1 cellular context compared by ENCODE assay signal in genomic region chr2:27737676-27738348, GRCh38.
TF ChIP-seq lines count a peak whose summit lies in the region.

No MANE protein-coding gene starts in this region.

TF ChIP-seq in HepG2, 621 proteins besides CTCF, POLR2A, EP300 and RAD21 (continued from another document and continues in another):
- TF ChIP-seq PBX3 (CRISPR knock-in tag; IDR thresholded peaks at IDR 0.05; ENCODE audit: borderline replicate concordance) = no peak
- no peak for TF ChIP-seq POLR2AphosphoS5 (IDR thresholded peaks at IDR 0.05; ENCODE audit: low read depth, low read length)
- TF ChIP-seq ZNF687 (CRISPR knock-in tag; IDR thresholded peaks at IDR 0.05) = peak; percentile 90
- 0 out of 2 replicates have a peak, but pooled peaks have one; percentile 8 for TF ChIP-seq ZHX2 (IDR thresholded peaks at IDR 0.05; ENCODE audit: low read depth)
- no peak for TF ChIP-seq ZHX2 (CRISPR knock-in tag; IDR thresholded peaks at IDR 0.05; ENCODE audit: borderline replicate concordance)
- TF ChIP-seq CEBPB (IDR thresholded peaks at IDR 0.05; ENCODE audit: borderline replicate concordance, low read depth, low read length) = peak; percentile 97
- TF ChIP-seq USF2 (IDR thresholded peaks at IDR 0.05; ENCODE audit: low read depth, low read length) = no peak
- TF ChIP-seq USF2 (CRISPR knock-in tag; IDR thresholded peaks at IDR 0.05; ENCODE audit: borderline replicate concordance) = no peak
- TF ChIP-seq SRF (IDR thresholded peaks at IDR 0.05; ENCODE audit: low read depth, low read length) = no peak
- TF ChIP-seq MXD1 (CRISPR knock-in tag; IDR thresholded peaks at IDR 0.05) = no peak
- TF ChIP-seq ZNF747 (CRISPR knock-in tag; IDR thresholded peaks at IDR 0.05; ENCODE audit: borderline replicate concordance) = peak; percentile 12; the same call in 1 of the 2 replicates
- peak; percentile 96 for TF ChIP-seq PHF21A (CRISPR knock-in tag; IDR thresholded peaks at IDR 0.05)
- TF ChIP-seq MXD3 (CRISPR knock-in tag; IDR thresholded peaks at IDR 0.05) = no peak
- TF ChIP-seq ZNF496 (CRISPR knock-in tag; IDR thresholded peaks at IDR 0.05; ENCODE audit: insufficient replicate concordance) = no peak
- no peak for TF ChIP-seq NFE2L1 (CRISPR knock-in tag; IDR thresholded peaks at IDR 0.05; ENCODE audit: borderline replicate concordance)
- TF ChIP-seq ZNF678 (CRISPR knock-in tag; IDR thresholded peaks at IDR 0.05) = no peak
- no peak for TF ChIP-seq GLMP (CRISPR knock-in tag; IDR thresholded peaks at IDR 0.05; ENCODE audit: borderline replicate concordance)
- TF ChIP-seq ZNF234 (CRISPR knock-in tag; conservative IDR thresholded peaks at IDR 0.05) = no peak
- no peak for TF ChIP-seq ZNF546 (CRISPR knock-in tag; conservative IDR thresholded peaks at IDR 0.05)
- peak; percentile 64; the same call in 1 of the 2 replicates for TF ChIP-seq MYPOP (CRISPR knock-in tag; IDR thresholded peaks at IDR 0.05)
- 0 out of 2 replicates have a peak, but pooled peaks have one; percentile 61 for TF ChIP-seq ZNF614 (CRISPR knock-in tag; IDR thresholded peaks at IDR 0.05; ENCODE audit: borderline replicate concordance)
- TF ChIP-seq ZNF343 (CRISPR knock-in tag; IDR thresholded peaks at IDR 0.05) = no peak
- no peak for TF ChIP-seq ZIK1 (CRISPR knock-in tag; IDR thresholded peaks at IDR 0.05; ENCODE audit: borderline replicate concordance, low read depth)
- TF ChIP-seq ZMAT5 (CRISPR knock-in tag; IDR thresholded peaks at IDR 0.05; ENCODE audit: borderline replicate concordance, low read depth) = no peak
- TF ChIP-seq NR2F6 (IDR thresholded peaks at IDR 0.05) = peak; percentile 70
- TF ChIP-seq NR2F6 (CRISPR knock-in tag; IDR thresholded peaks at IDR 0.05) = peak; percentile 63
- TF ChIP-seq ZNF766 (CRISPR knock-in tag; IDR thresholded peaks at IDR 0.05; ENCODE audit: borderline replicate concordance) = no peak
- peak; percentile 69 for TF ChIP-seq MED1 (CRISPR knock-in tag; IDR thresholded peaks at IDR 0.05)
- TF ChIP-seq RXRB (CRISPR knock-in tag; IDR thresholded peaks at IDR 0.05; ENCODE audit: borderline replicate concordance) = peak; percentile 78
- no peak for TF ChIP-seq THAP11 (CRISPR knock-in tag; IDR thresholded peaks at IDR 0.05)
- TF ChIP-seq MEIS2 (CRISPR knock-in tag; IDR thresholded peaks at IDR 0.05) = no peak; the same call in 1 of the 2 replicates
- no peak for TF ChIP-seq ZBTB46 (CRISPR knock-in tag; IDR thresholded peaks at IDR 0.05; ENCODE audit: borderline replicate concordance)
- TF ChIP-seq ZNF547 (CRISPR knock-in tag; IDR thresholded peaks at IDR 0.05) = no peak
- TF ChIP-seq ZNF292 (CRISPR knock-in tag; IDR thresholded peaks at IDR 0.05; ENCODE audit: borderline replicate concordance, low read depth) = no peak
- no peak; the same call in none of the 2 replicates for TF ChIP-seq ZBTB7B (CRISPR knock-in tag; IDR thresholded peaks at IDR 0.05)
- TF ChIP-seq CHD2 (IDR thresholded peaks at IDR 0.05; ENCODE audit: low read depth, low read length) = no peak
- TF ChIP-seq HNF4G (IDR thresholded peaks at IDR 0.05; ENCODE audit: borderline replicate concordance, low read depth, low read length) = no peak; the same call in none of the 2 replicates
- no peak; the same call in none of the 2 replicates for TF ChIP-seq HNF4G (CRISPR knock-in tag; IDR thresholded peaks at IDR 0.05; ENCODE audit: borderline replicate concordance, low read depth)
- no peak for TF ChIP-seq CSRNP2 (CRISPR knock-in tag; conservative IDR thresholded peaks at IDR 0.05; ENCODE audit: low read depth)
- peak; percentile 84 for TF ChIP-seq PPARG (CRISPR knock-in tag; conservative IDR thresholded peaks at IDR 0.05)
- no peak for TF ChIP-seq ZNF468 (CRISPR knock-in tag; IDR thresholded peaks at IDR 0.05)
- TF ChIP-seq NCOA1 (CRISPR knock-in tag; IDR thresholded peaks at IDR 0.05) = no peak
